1 cellular context compared by ENCODE assay signal in genomic region chr1:114238066-114238465, GRCh38.
TF ChIP-seq lines count a peak whose summit lies in the region.

No MANE protein-coding gene starts in this region.

TF ChIP-seq in H1, 55 proteins besides CTCF, POLR2A, EP300 and RAD21 (continued from another document):
- TF ChIP-seq YY1 (IDR thresholded peaks at IDR 0.05; ENCODE audit: low read depth, low read length), result no peak
TF ChIP-seq in H1: peak in this region for 0.
